In genomic region chr14:68137704-68138619, GRCh38 we compare ENCODE assay signal across 1 cellular context.
TF ChIP-seq lines count a peak whose summit lies in the region.

No MANE protein-coding gene starts in this region.

TF ChIP-seq in HEK293, 187 proteins besides CTCF, POLR2A, EP300 and RAD21 (continued from another document and continues in another):
- TF ChIP-seq ZBTB49 (tag by site-specific recombination; IDR thresholded peaks at IDR 0.05; ENCODE audit: low read depth) (no peak), BCL6B (tag by site-specific recombination; IDR thresholded peaks at IDR 0.05) (no peak), YY2 (tag by site-specific recombination; IDR thresholded peaks at IDR 0.05) (no peak), ZNF658 (tag by site-specific recombination; IDR thresholded peaks at IDR 0.05) (no peak), ZNF140 (tag by site-specific recombination; IDR thresholded peaks at IDR 0.05) (no peak), ZNF660 (tag by site-specific recombination; IDR thresholded peaks at IDR 0.05) (peak; percentile 74), KLF16 (tag by site-specific recombination; IDR thresholded peaks at IDR 0.05) (no peak), TCF7L2 (IDR thresholded peaks at IDR 0.05; ENCODE audit: borderline replicate concordance, low read depth, low read length) (no peak), ZBTB11 (tag by site-specific recombination; conservative IDR thresholded peaks at IDR 0.05; ENCODE audit: low read depth) (no peak), ZBTB6 (tag by site-specific recombination; IDR thresholded peaks at IDR 0.05) (peak; percentile 35; the same call in 1 of the 2 replicates), ZFP69B (tag by site-specific recombination; IDR thresholded peaks at IDR 0.05) (peak; percentile 57; the same call in 1 of the 2 replicates), ZNF416 (tag by site-specific recombination; IDR thresholded peaks at IDR 0.05) (no peak), ZNF121 (tag by site-specific recombination; IDR thresholded peaks at IDR 0.05) (no peak), ELK4 (IDR thresholded peaks at IDR 0.05; ENCODE audit: borderline replicate concordance, low read depth, low read length) (no peak), ZNF549 (tag by site-specific recombination; IDR thresholded peaks at IDR 0.05) (no peak), ZNF777 (tag by site-specific recombination; IDR thresholded peaks at IDR 0.05; ENCODE audit: borderline replicate concordance) (no peak), ZNF311 (tag by site-specific recombination; IDR thresholded peaks at IDR 0.05; ENCODE audit: borderline replicate concordance) (no peak), PATZ1 (tag by site-specific recombination; IDR thresholded peaks at IDR 0.05) (0 out of 2 replicates have a peak, but pooled peaks have one; percentile 20), ZNF624 (tag by site-specific recombination; IDR thresholded peaks at IDR 0.05) (no peak), ZFP37 (tag by site-specific recombination; IDR thresholded peaks at IDR 0.05) (no peak), PRDM10 (tag by site-specific recombination; IDR thresholded peaks at IDR 0.05) (peak; percentile 53), ZNF394 (tag by site-specific recombination; IDR thresholded peaks at IDR 0.05; ENCODE audit: borderline replicate concordance) (peak; percentile 54; the same call in 1 of the 2 replicates), TRIM28 (IDR thresholded peaks at IDR 0.05; ENCODE audit: borderline replicate concordance, low read length) (peak; percentile 92), ZNF18 (tag by site-specific recombination; IDR thresholded peaks at IDR 0.05) (peak; percentile 23; the same call in 1 of the 2 replicates), ZNF558 (tag by site-specific recombination; IDR thresholded peaks at IDR 0.05) (peak; percentile 22; the same call in 1 of the 2 replicates), ZNF362 (tag by site-specific recombination; IDR thresholded peaks at IDR 0.05) (no peak), ZNF692 (tag by site-specific recombination; IDR thresholded peaks at IDR 0.05) (no peak; the same call in 1 of the 2 replicates), FEZF1 (tag by site-specific recombination; IDR thresholded peaks at IDR 0.05) (peak; percentile 63; the same call in 1 of the 2 replicates), ZNF76 (tag by site-specific recombination; IDR thresholded peaks at IDR 0.05; ENCODE audit: borderline replicate concordance, low read depth) (no peak), ZNF501 (tag by site-specific recombination; IDR thresholded peaks at IDR 0.05) (peak; percentile 50; the same call in 1 of the 2 replicates), ZFP41 (tag by site-specific recombination; IDR thresholded peaks at IDR 0.05; ENCODE audit: borderline replicate concordance) (no peak), MYNN (tag by site-specific recombination; IDR thresholded peaks at IDR 0.05; ENCODE audit: borderline replicate concordance) (no peak), ZNF423 (tag by site-specific recombination; IDR thresholded peaks at IDR 0.05) (no peak), ZNF544 (tag by site-specific recombination; IDR thresholded peaks at IDR 0.05) (no peak), ZNF654 (tag by site-specific recombination; IDR thresholded peaks at IDR 0.05; ENCODE audit: low read depth) (no peak), ZNF366 (tag by site-specific recombination; conservative IDR thresholded peaks at IDR 0.05) (peak; percentile 78), ZBTB48 (tag by site-specific recombination; IDR thresholded peaks at IDR 0.05) (no peak; the same call in 1 of the 2 replicates)
